Comparison of ENCODE assay signal across 9 cellular contexts in genomic region chr12:57063991-57064725, GRCh38. TPM values are rescaled to one million over a fixed set of nuclear protein-coding genes. Genes with fewer than 3 reads are reported as not detected.
DNase-seq lines count a peak whose midpoint lies in the region; ATAC-seq and TF ChIP-seq lines count a peak whose summit lies in the region.
"Had no signal": no experiment of that assay in that cellular context is flagged by ENCODE, and none has a peak within 500 bp of the region (broad histone marks: within the 10 kb centered on the region; RNA-seq: fewer than 3 reads in every experiment).

No MANE protein-coding gene starts in this region.

- H3K27ac ChIP-seq in CD8-positive, alpha-beta memory T cell (ENCODE audit: low read depth, low read length): peak overlapping the region; percentile 38
- H3K27ac ChIP-seq: neutrophil had no signal

- H3K36me3 Mint-ChIP-seq in CD8-positive, alpha-beta memory T cell: peaks cover 0 to 26% (median 5%) of the 10 kb centered on the region in 3 donors
- H3K36me3 Mint-ChIP-seq in mesothelial cell of epicardium: peaks cover 15% of the 10 kb centered on the region

- H3K4me3 ChIP-seq in CD8-positive, alpha-beta memory T cell (ENCODE audit: low read length): peak overlapping the region; percentile 46

- ATAC-seq in GM21723 (IDR thresholded peaks at IDR 0.05; ENCODE audit: unreplicated experiment): peak; percentile 90

- no peak for TF ChIP-seq CTCF in mesothelial cell of epicardium (IDR thresholded peaks at IDR 0.05; ENCODE audit: unreplicated experiment)

- H3K4me3 Mint-ChIP-seq in CD8-positive, alpha-beta memory T cell: peak overlapping the region; percentile 14 to 83 (median 76)
- no peak overlapping the region for H3K4me3 Mint-ChIP-seq in mesothelial cell of epicardium

- H3K27me3 ChIP-seq in CD8-positive, alpha-beta memory T cell (ENCODE audit: insufficient read depth, low read length, poor library complexity, severe bottlenecking): no peaks in the 10 kb centered on the region
- H3K27me3 ChIP-seq: neutrophil had no signal

- DNase-seq in CD8-positive, alpha-beta memory T cell: peak in 4 of 5 donors; percentile 39 to 82 (median 74)
- DNase-seq in NOMO-1 treated with DMSO at 0.1 percent for 48 hours (lab: John Stamatoyannopoulos, UW; ENCODE audit: unreplicated experiment) (peak; percentile 65), mesothelial cell of epicardium (ENCODE audit: low spot score in 2 of 2, unreplicated experiment in 2 of 2) (no peak), NCI-H1930 (lab: John Stamatoyannopoulos, UW) (no peak), NCI-H1417 (lab: John Stamatoyannopoulos, UW) (no peak)
- DNase-seq in effector CD4-positive, alpha-beta T cell: peak; percentile 41
- no peak for DNase-seq in effector CD8-positive, alpha-beta T cell (lab: John Stamatoyannopoulos, UW)

- CTCF ChIA-PET in CD8-positive, alpha-beta memory T cell (lab: Charles Lee): interaction anchor here (1.0 to 7.0 kb wide), 4 partner anchors 15 to 119 kb away, joined by 3 to 50 read pairs (median 6); partner anchors contain the start of genes NEMP1, STAT6 and TAC3

- H3K9me3 Mint-ChIP-seq in CD8-positive, alpha-beta memory T cell: no peaks in the 10 kb centered on the region
- H3K9me3 Mint-ChIP-seq in mesothelial cell of epicardium: no peaks in the 10 kb centered on the region

- H3K9me3 ChIP-seq in CD8-positive, alpha-beta memory T cell (ENCODE audit: low read length): no peaks in the 10 kb centered on the region
- H3K9me3 ChIP-seq: neutrophil had no signal

- H3K4me1 Mint-ChIP-seq in CD8-positive, alpha-beta memory T cell: peaks cover 12 to 32% (median 25%) of the 10 kb centered on the region in 3 donors
- no peaks in the 10 kb centered on the region for H3K4me1 Mint-ChIP-seq in mesothelial cell of epicardium

- peak overlapping the region; percentile 70 to 96 (median 92) for H3K27ac Mint-ChIP-seq in CD8-positive, alpha-beta memory T cell
- no peak overlapping the region for H3K27ac Mint-ChIP-seq in mesothelial cell of epicardium

- no peaks in the 10 kb centered on the region for H3K27me3 Mint-ChIP-seq in CD8-positive, alpha-beta memory T cell
- no peaks in the 10 kb centered on the region for H3K27me3 Mint-ChIP-seq in mesothelial cell of epicardium (ENCODE audit: low read depth)

- POLR2A ChIA-PET in CD8-positive, alpha-beta memory T cell (lab: Charles Lee): interaction anchor here (1.0 kb wide), 1 partner anchor 48 kb away, joined by 5 read pairs; no protein-coding TSS in a partner anchor

- H3K36me3 ChIP-seq in CD8-positive, alpha-beta memory T cell (ENCODE audit: insufficient read depth, low read length): peaks cover 15% of the 10 kb centered on the region

- H3K4me1 ChIP-seq in CD8-positive, alpha-beta memory T cell (ENCODE audit: insufficient read depth, low read length): peaks cover 28% of the 10 kb centered on the region

RNA-seq across cellular contexts. Expression of gene MYO1A, which starts 14.2 kb away (rescaled TPM):
- total RNA-seq in CD8-positive, alpha-beta memory T cell: under 1 TPM; 0.51 to 0.70 TPM
- 0.40 TPM for polyA plus RNA-seq in CD8-positive, alpha-beta memory T cell
- total RNA-seq in mesothelial cell of epicardium: 0.22 to 0.59 TPM (median 0.27 TPM) in 3 replicates

RNA-seq across cellular contexts. Expression of gene NEMP1, which starts 14.4 kb away (rescaled TPM):
- 10 to 100 TPM; 50.5 to 50.9 TPM for total RNA-seq in CD8-positive, alpha-beta memory T cell
- 3.8 TPM for polyA plus RNA-seq in CD8-positive, alpha-beta memory T cell
- 19.7 to 23.2 TPM (median 21.8 TPM) in 3 replicates for total RNA-seq in mesothelial cell of epicardium

RNA-seq across cellular contexts. Expression of gene NAB2, which starts 24.8 kb away (rescaled TPM):
- 10 to 100 TPM; 37.7 to 40.1 TPM for total RNA-seq in CD8-positive, alpha-beta memory T cell
- polyA plus RNA-seq in CD8-positive, alpha-beta memory T cell: 1.6 TPM
- total RNA-seq in mesothelial cell of epicardium: 52.7 to 53.7 TPM (median 52.9 TPM) in 3 replicates

RNA-seq across cellular contexts. Expression of gene STAT6, which starts 47.0 kb away (rescaled TPM):
- 100 to 1,000 TPM; 262 to 265 TPM for total RNA-seq in CD8-positive, alpha-beta memory T cell
- 82.8 TPM for polyA plus RNA-seq in CD8-positive, alpha-beta memory T cell
- total RNA-seq in mesothelial cell of epicardium: 151 to 167 TPM (median 160 TPM) in 3 replicates

RNA-seq across cellular contexts. Expression of gene TAC3, which starts 47.8 kb away (rescaled TPM):
- not detected for total RNA-seq in CD8-positive, alpha-beta memory T cell
- not detected for polyA plus RNA-seq in CD8-positive, alpha-beta memory T cell
- total RNA-seq in mesothelial cell of epicardium: 0.31 to 0.47 TPM in 2 of 3 replicates, not detected in the other

Comparison
In these comparisons a context has a peak if more than half of its experiments do, and no peak if none do; other contexts are left out.
1. DNase-seq: peak in CD8-positive, alpha-beta memory T cell (4 of 5), NOMO-1 treated with DMSO at 0.1 percent for 48 hours (single experiment) and effector CD4-positive, alpha-beta T cell (single experiment); none in effector CD8-positive, alpha-beta T cell (single experiment), mesothelial cell of epicardium (0 of 2), NCI-H1930 (0 of 2) and NCI-H1417 (0 of 3).